6 cellular contexts compared by ENCODE assay signal in the genomic region with DNA sequence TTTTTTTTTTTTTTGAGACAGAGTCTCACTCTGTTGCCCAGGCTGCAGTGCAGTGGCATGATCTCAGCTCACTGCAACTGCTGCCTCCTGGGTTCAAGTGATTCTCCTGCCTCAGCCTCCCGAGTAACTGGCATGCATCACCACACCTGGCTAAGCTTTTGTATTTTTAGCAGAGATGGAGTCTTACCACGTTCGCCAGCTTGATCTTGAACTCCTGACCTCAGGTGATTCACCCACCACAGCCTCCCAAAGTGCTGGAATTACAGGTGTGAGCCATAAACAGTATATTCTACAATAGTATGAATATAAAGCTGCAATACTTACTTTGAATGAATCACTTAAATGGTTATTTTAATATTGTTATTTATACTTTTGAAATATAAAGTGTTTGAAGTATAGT. TPM values are rescaled to one million over a fixed set of nuclear protein-coding genes. Genes with fewer than 3 reads are reported as not detected.
DNase-seq lines count a peak whose midpoint lies in the region; FAIRE-seq and TF ChIP-seq lines count a peak whose summit lies in the region.
"Not testable (repeated sequence)": the region's sequence is repeated elsewhere in the genome, so short reads cannot be mapped to it uniquely, and the experiment has no call there.

No MANE protein-coding gene starts in this region.

- peaks cover 24% of the 10 kb centered on the region for H3K4me1 Mint-ChIP-seq in astrocyte (ENCODE audit: low read depth, unreplicated experiment)

- not testable (repeated sequence) for H4K12ac ChIP-seq in trophoblast cell (ENCODE audit: low read depth, low read length)

- not testable (repeated sequence) for H2AK5ac ChIP-seq in trophoblast cell (ENCODE audit: low read length)

- H3K23ac ChIP-seq in trophoblast cell (ENCODE audit: low read length), result not testable (repeated sequence)

- H3K4me1 ChIP-seq in astrocyte (ENCODE audit: insufficient read depth, low read length), result not testable (repeated sequence)
- H3K4me1 ChIP-seq in trophoblast cell (ENCODE audit: control insufficient read depth in 1 of 2, insufficient read depth in 2 of 2, low read length in 2 of 2), result peaks cover 4 to 13% of the 10 kb centered on the region in 2 experiments

- H2AFZ ChIP-seq in SU-DHL-6 (ENCODE audit: low read depth, low read length, severe bottlenecking); astrocyte (ENCODE audit: low read depth, low read length); trophoblast cell (ENCODE audit: insufficient read depth, low read length, poor library complexity): not testable (repeated sequence)

- H3K14ac ChIP-seq in trophoblast cell (ENCODE audit: low read length), result not testable (repeated sequence)

- peaks cover 29% of the 10 kb centered on the region for H3F3A ChIP-seq in SU-DHL-6 (ENCODE audit: insufficient read depth)

- peaks cover 18% of the 10 kb centered on the region for H3K36me3 Mint-ChIP-seq in astrocyte (ENCODE audit: low read depth, unreplicated experiment)

- not testable (repeated sequence) for H3K27ac ChIP-seq in SU-DHL-6 (ENCODE audit: low read depth, low read length); astrocyte (ENCODE audit: low read depth, low read length); trophoblast cell (ENCODE audit: low read depth, low read length)

- H4K91ac ChIP-seq in trophoblast cell (ENCODE audit: low read depth, low read length), result not testable (repeated sequence)

- H3K79me2 ChIP-seq in SU-DHL-6 (ENCODE audit: insufficient read depth, low read length) (peaks cover 100% of the 10 kb centered on the region), astrocyte (ENCODE audit: insufficient read depth, low read length) (peaks cover 97% of the 10 kb centered on the region), trophoblast cell (ENCODE audit: control insufficient read depth, insufficient read depth, low read length, poor library complexity) (peaks cover 26% of the 10 kb centered on the region)

- peaks cover 35% of the 10 kb centered on the region for H3K36me3 ChIP-seq in SU-DHL-6 (ENCODE audit: low read length)
- H3K36me3 ChIP-seq in astrocyte (ENCODE audit: insufficient read depth, low read length); trophoblast cell (ENCODE audit: control insufficient read depth in 1 of 2, insufficient read depth in 2 of 2, low read length in 2 of 2): not testable (repeated sequence)

- H4K8ac ChIP-seq in trophoblast cell (ENCODE audit: low read depth, low read length), result not testable (repeated sequence)

- DNase-seq in M059J (ENCODE audit: low read depth) (peak; percentile 25), astrocyte (ENCODE audit: low read depth) (peak; percentile 5)
- DNase-seq in frontal cortex (ENCODE audit: low spot score in 2 of 2); trophoblast cell: not testable (repeated sequence)

- not testable (repeated sequence) for H2BK5ac ChIP-seq in trophoblast cell (ENCODE audit: low read depth, low read length, poor library complexity)

- H3K4ac ChIP-seq in trophoblast cell (ENCODE audit: low read depth, low read length), result peak overlapping the region; percentile 86

- not testable (repeated sequence) for TF ChIP-seq CTCF in SU-DHL-6 (IDR thresholded peaks at IDR 0.05; ENCODE audit: insufficient read depth, low read length, poor library complexity, severe bottlenecking); astrocyte (IDR thresholded peaks at IDR 0.05; ENCODE audit: insufficient read depth, low read depth, low read length)

- peak overlapping the region; percentile 75 for H3K4me2 ChIP-seq in SU-DHL-6 (ENCODE audit: low read depth, low read length, poor library complexity, severe bottlenecking)
- H3K4me2 ChIP-seq in astrocyte (ENCODE audit: low read length); trophoblast cell (ENCODE audit: low read length): not testable (repeated sequence)

- not testable (repeated sequence) for H3K27me3 Mint-ChIP-seq in astrocyte (ENCODE audit: low read depth, unreplicated experiment)

- not testable (repeated sequence) for FAIRE-seq in astrocyte (lab: Jason Lieb, UNC)
- peak; percentile 51 for FAIRE-seq in endometrium (lab: Jason Lieb, UNC)
- peak; percentile 59 for FAIRE-seq in frontal cortex (lab: Jason Lieb, UNC)

- H3K9ac ChIP-seq in SU-DHL-6 (ENCODE audit: low read length); astrocyte (ENCODE audit: low read length); trophoblast cell (ENCODE audit: low read length): not testable (repeated sequence)

- not testable (repeated sequence) for H3K27me3 ChIP-seq in SU-DHL-6 (ENCODE audit: low read length); astrocyte (ENCODE audit: insufficient read depth, low read length); trophoblast cell (ENCODE audit: insufficient read depth, low read length)

- H4K20me1 ChIP-seq in SU-DHL-6 (ENCODE audit: low read depth, low read length), result not testable (repeated sequence)
- peaks cover 36% of the 10 kb centered on the region for H4K20me1 ChIP-seq in astrocyte (ENCODE audit: insufficient read depth, low read length)

- not testable (repeated sequence) for H2BK120ac ChIP-seq in trophoblast cell (ENCODE audit: insufficient read depth, low read length, poor library complexity)

- not testable (repeated sequence) for H3K27ac Mint-ChIP-seq in astrocyte (ENCODE audit: unreplicated experiment)

- not testable (repeated sequence) for H3K4me3 Mint-ChIP-seq in astrocyte (ENCODE audit: unreplicated experiment)

- WGBS in trophoblast cell (ENCODE audit: extremely low coverage, insufficient coverage, insufficient read length), result no CpG with 5 or more reads among the region's 3 CpGs

- H3K18ac ChIP-seq in trophoblast cell (ENCODE audit: low read length), result not testable (repeated sequence)

- H3K9me3 Mint-ChIP-seq in astrocyte (ENCODE audit: unreplicated experiment), result not testable (repeated sequence)

- not testable (repeated sequence) for H2BK12ac ChIP-seq in trophoblast cell (ENCODE audit: low read length)

- H3K4me3 ChIP-seq in SU-DHL-6 (ENCODE audit: insufficient read depth, low read length, poor library complexity, severe bottlenecking); astrocyte (ENCODE audit: insufficient read depth, low read depth, low read length); trophoblast cell (ENCODE audit: low read depth, low read length): not testable (repeated sequence)

- H3K9me2 ChIP-seq in SU-DHL-6 (replicated peaks; ENCODE audit: insufficient read depth, low read length), result not testable (repeated sequence)

- not testable (repeated sequence) for H3K9me3 ChIP-seq in SU-DHL-6 (ENCODE audit: insufficient read depth, low read length); astrocyte (ENCODE audit: insufficient read depth, low read depth, low read length); trophoblast cell (ENCODE audit: insufficient read depth, low read depth, low read length)

- H3K79me1 ChIP-seq in trophoblast cell (ENCODE audit: low read length), result not testable (repeated sequence)

RNA-seq across cellular contexts. Expression of a gene that starts 6.8 kb away (rescaled TPM):
- total RNA-seq in M059J (2014; rRNA removed; shearing (Covaris generic)), result 8.8 and 11.4 TPM in 2 replicates
- total RNA-seq in astrocyte (12.8 and 15.8 TPM in 2 replicates), frontal cortex (27.3 TPM)
- 38.8 and 40.5 TPM in 2 replicates for polyA plus RNA-seq in trophoblast cell (2013)

RNA-seq across cellular contexts. Expression of a gene that starts 41.9 kb away (rescaled TPM):
- 2.7 and 3.6 TPM in 2 replicates for total RNA-seq in M059J (2014; rRNA removed; shearing (Covaris generic))
- total RNA-seq in astrocyte (7.6 and 11.1 TPM in 2 replicates), frontal cortex (41.2 TPM)
- 15.2 and 15.4 TPM in 2 replicates for polyA plus RNA-seq in trophoblast cell (2013)
